Comparison of ENCODE assay signal across 8 cellular contexts in genomic region chr19:55674841-55675660, GRCh38. TPM values are rescaled to one million over a fixed set of nuclear protein-coding genes. Genes with fewer than 3 reads are reported as not detected.
A peak's percentile ranks its signal among the peaks of the same experiment; 100 is the strongest.
DNase-seq lines count a peak whose midpoint lies in the region; ATAC-seq and TF ChIP-seq lines count a peak whose summit lies in the region.

Gene EPN1 (plus strand): TSS chr19:55675226. CDS start chr19:55678628, 3,402 bp downstream.

- TF ChIP-seq POLR2A in NB4 (IDR thresholded peaks at IDR 0.05; ENCODE audit: extremely low read depth, insufficient read length) = peak; percentile 43
- TF ChIP-seq POLR2A in gastroesophageal sphincter (IDR thresholded peaks at IDR 0.05) = peak; percentile 39 to 54

- WGBS in gastroesophageal sphincter (ENCODE audit: low coverage in 1 of 2), 2 donors = 0% methylated on average over 5 of the region's 101 CpGs; no CpG with 5 or more reads in 1 of the 2 donors

- H3K36me3 Mint-ChIP-seq in HFFc6 (ENCODE audit: low read depth) = peaks cover 36% of the 10 kb centered on the region
- H3K36me3 Mint-ChIP-seq in activated naive CD4-positive, alpha-beta T cell treated with anti-CD3 and anti-CD28 coated beads for 36 hours (ENCODE audit: low read depth) = peaks cover 28% of the 10 kb centered on the region

- peak; percentile 97 for ATAC-seq in gastroesophageal sphincter

- H3K4me1 ChIP-seq in gastroesophageal sphincter (peaks cover 0 to 75% (median 25%) of the 10 kb centered on the region in 3 donors), neutrophil (ENCODE audit: control insufficient read depth in 1 of 2, insufficient read depth in 1 of 2, low read depth in 1 of 2, low read length in 1 of 2) (peaks cover 35% of the 10 kb centered on the region in 2 experiments)

- H3K9me3 ChIP-seq in gastroesophageal sphincter (no peaks in the 10 kb centered on the region), neutrophil (no peaks in the 10 kb centered on the region)

- peak within 1 kb of the TSS; percentile 56 to 95 (median 92) for H3K27ac ChIP-seq in gastroesophageal sphincter
- peak within 1 kb of the TSS; percentile 95 for H3K27ac ChIP-seq in neutrophil

- peak within 1 kb of the TSS; percentile 86 for H3K4me3 ChIP-seq in NB4 (ENCODE audit: low read depth, low read length)
- H3K4me3 ChIP-seq in gastroesophageal sphincter = peak within 1 kb of the TSS; percentile 72 to 98
- H3K4me3 ChIP-seq in neutrophil (ENCODE audit: low read depth in 1 of 2, low read length in 1 of 2) = peak within 1 kb of the TSS; percentile 78 to 81

- no peak for TF ChIP-seq CTCF in HFFc6 (IDR thresholded peaks at IDR 0.05)
- no peak for TF ChIP-seq CTCF in NB4 (IDR thresholded peaks at IDR 0.05; ENCODE audit: low read depth, low read length)
- TF ChIP-seq CTCF in gastroesophageal sphincter (IDR thresholded peaks at IDR 0.05) = peak in 1 of 4 experiments; percentile 10
- peak; percentile 13 for TF ChIP-seq CTCF in neutrophil (IDR thresholded peaks at IDR 0.05)
- no peak for TF ChIP-seq CTCF in subcutaneous adipose tissue (IDR thresholded peaks at IDR 0.05; ENCODE audit: low read depth)

- CTCF ChIA-PET in activated naive CD4-positive, alpha-beta T cell treated with anti-CD3 and anti-CD28 coated beads for 36 hours (lab: Charles Lee) = no interaction called here

- intact Hi-C loops in activated naive CD4-positive, alpha-beta T cell treated with anti-CD3 and anti-CD28 coated beads for 36 hours (cut with micrococcal nuclease) = loop anchor here (1.0 to 2.0 kb wide), 2 partner anchors 20 to 40 kb away; partner anchors contain the start of gene U2AF2

- DNase-seq in GM03348 (ENCODE audit: low spot score) (peak; percentile 99), HFFc6 (peak; percentile 95), NB4 (ENCODE audit: low read depth) (peak; percentile 94), SK-N-DZ (ENCODE audit: low spot score) (peak; percentile 89)
- peak; percentile 98 for DNase-seq in activated naive CD4-positive, alpha-beta T cell treated with anti-CD3 and anti-CD28 coated beads for 36 hours

- H3K27me3 ChIP-seq in gastroesophageal sphincter = no peaks in the 10 kb centered on the region
- no peaks in the 10 kb centered on the region for H3K27me3 ChIP-seq in neutrophil

- H3K9me3 Mint-ChIP-seq in HFFc6 = no peaks in the 10 kb centered on the region
- H3K9me3 Mint-ChIP-seq in activated naive CD4-positive, alpha-beta T cell treated with anti-CD3 and anti-CD28 coated beads for 36 hours = no peaks in the 10 kb centered on the region

- peaks cover 0 to 65% of the 10 kb centered on the region in 2 donors for H3K36me3 ChIP-seq in gastroesophageal sphincter
- H3K36me3 ChIP-seq in neutrophil = peaks cover 52% of the 10 kb centered on the region

- peaks cover 77% of the 10 kb centered on the region for H3K4me1 Mint-ChIP-seq in HFFc6 (ENCODE audit: low read depth)
- H3K4me1 Mint-ChIP-seq in activated naive CD4-positive, alpha-beta T cell treated with anti-CD3 and anti-CD28 coated beads for 36 hours (ENCODE audit: low read depth) = peaks cover 68% of the 10 kb centered on the region

- H3K4me3 Mint-ChIP-seq in HFFc6 = peak within 1 kb of the TSS; percentile 96
- peak within 1 kb of the TSS; percentile 99 for H3K4me3 Mint-ChIP-seq in activated naive CD4-positive, alpha-beta T cell treated with anti-CD3 and anti-CD28 coated beads for 36 hours

- H3K27ac Mint-ChIP-seq in HFFc6 = peak within 1 kb of the TSS; percentile 88
- H3K27ac Mint-ChIP-seq in activated naive CD4-positive, alpha-beta T cell treated with anti-CD3 and anti-CD28 coated beads for 36 hours = peak within 1 kb of the TSS; percentile 91

- peaks cover 7% of the 10 kb centered on the region for H3K27me3 Mint-ChIP-seq in HFFc6 (ENCODE audit: insufficient read depth)
- H3K27me3 Mint-ChIP-seq in activated naive CD4-positive, alpha-beta T cell treated with anti-CD3 and anti-CD28 coated beads for 36 hours (ENCODE audit: low read depth) = no peaks in the 10 kb centered on the region

- TF ChIP-seq EP300 in gastroesophageal sphincter (IDR thresholded peaks at IDR 0.05) = no peak

RNA-seq across cellular contexts. Expression of gene EPN1, which starts in this region (rescaled TPM):
- 100 to 1,000 TPM; 176 to 191 (median 185) TPM for total RNA-seq in HFFc6 (2021; fragmentation: NEBNext Ultra II Directional; extraction: Animal tissue kit (Norgen Biotek cat#: 25700))
- 66.2 and 76.6 TPM in 2 replicates for polyA plus RNA-seq in SK-N-DZ (2014; cell fraction: cytosol; rRNA removed)
- polyA plus RNA-seq in SK-N-DZ (2014; cell fraction: nucleus; rRNA removed) = 19.2 and 41.3 TPM in 2 replicates
- 10 to 100 TPM; 23.4 TPM for total RNA-seq in activated naive CD4-positive, alpha-beta T cell treated with anti-CD3 and anti-CD28 coated beads for 36 hours
- total RNA-seq in gastroesophageal sphincter = 100 to 1,000 TPM in 1 of 4 donors, 10 to 100 TPM in 3; 44.8 to 165 (median 70.2) TPM
- total RNA-seq in subcutaneous adipose tissue = 100 to 1,000 TPM in 1 of 4 donors, 10 to 100 TPM in 3; 27.6 to 118 (median 59.7) TPM

Comparison
In these comparisons a context has a peak if more than half of its experiments do, and no peak if none do; other contexts are left out.
1. Peak in every context shown above with its lines: DNase-seq, ATAC-seq, H3K4me3 ChIP-seq and H3K27ac ChIP-seq.